1 cellular context compared by ENCODE assay signal in the genomic region with DNA sequence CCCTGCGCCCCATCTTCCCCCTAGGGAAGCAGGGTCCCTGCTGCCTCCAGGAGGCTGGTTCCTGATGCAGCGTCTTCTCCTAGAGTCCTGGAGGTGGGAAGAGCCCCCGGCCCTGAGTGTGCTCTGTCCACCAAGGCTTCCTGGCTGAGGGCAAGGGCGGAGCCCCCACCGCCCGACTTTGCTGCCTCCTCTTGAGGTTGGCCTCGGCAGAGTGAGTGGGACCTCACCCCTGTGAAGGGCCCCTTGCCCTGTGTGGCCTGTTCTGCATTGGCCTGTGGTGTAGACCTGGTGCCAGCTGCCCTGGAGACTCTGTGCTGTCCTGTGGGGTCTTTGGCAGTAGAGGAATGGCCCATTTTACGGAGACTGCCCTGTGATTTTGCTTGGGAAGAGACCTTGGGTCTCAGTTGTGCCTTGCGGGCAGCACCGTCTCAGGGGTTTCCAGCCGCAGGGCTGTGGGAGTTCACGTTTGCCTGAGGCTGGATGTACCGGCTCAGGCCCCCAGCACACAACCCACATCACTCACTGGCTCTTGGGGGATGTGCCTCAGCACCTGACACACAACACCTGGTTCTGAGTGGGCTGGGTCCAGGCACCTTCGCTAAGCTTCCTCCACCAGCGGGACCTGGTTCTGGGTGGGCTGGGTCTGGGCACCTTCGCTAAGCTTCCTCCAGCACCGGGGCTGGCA.
TF ChIP-seq lines count a peak whose summit lies in the region.

No MANE protein-coding gene starts in this region.

TF ChIP-seq in H1, 55 proteins besides CTCF, POLR2A, EP300 and RAD21 (continued from another document):
- TF ChIP-seq ATF2 (IDR thresholded peaks at IDR 0.05; ENCODE audit: low read length) (no peak), SAP30 (IDR thresholded peaks at IDR 0.05; ENCODE audit: insufficient read depth, insufficient replicate concordance, low read length) (no peak), POU5F1 (IDR thresholded peaks at IDR 0.05; ENCODE audit: low read depth, low read length) (no peak), NRF1 (IDR thresholded peaks at IDR 0.05; ENCODE audit: low read depth, low read length) (no peak), POLR2AphosphoS5 (IDR thresholded peaks at IDR 0.05; ENCODE audit: low read depth, low read length) (no peak), ASH2L (IDR thresholded peaks at IDR 0.05; ENCODE audit: low read length) (no peak), CHD1 (IDR thresholded peaks at IDR 0.05; ENCODE audit: low read depth, low read length) (no peak), BCL11A (IDR thresholded peaks at IDR 0.05; ENCODE audit: low read depth in 2 of 2, low read length in 2 of 2) (no peak)
